ENCODE assay signal across 1 cellular context in genomic region chr12:124841558-124841945, GRCh38.
TF ChIP-seq lines count a peak whose summit lies in the region.

No MANE protein-coding gene starts in this region.

TF ChIP-seq in HEK293, 187 proteins besides CTCF, POLR2A, EP300 and RAD21 (continued from another document):
- TF ChIP-seq ZNF221 (tag by site-specific recombination; IDR thresholded peaks at IDR 0.05; ENCODE audit: borderline replicate concordance) = no peak
- TF ChIP-seq ZNF157 (tag by site-specific recombination; IDR thresholded peaks at IDR 0.05) = no peak
- TF ChIP-seq ZNF10 (tag by site-specific recombination; IDR thresholded peaks at IDR 0.05) = no peak
